Comparison of ENCODE assay signal across 28 cellular contexts in the genomic region with DNA sequence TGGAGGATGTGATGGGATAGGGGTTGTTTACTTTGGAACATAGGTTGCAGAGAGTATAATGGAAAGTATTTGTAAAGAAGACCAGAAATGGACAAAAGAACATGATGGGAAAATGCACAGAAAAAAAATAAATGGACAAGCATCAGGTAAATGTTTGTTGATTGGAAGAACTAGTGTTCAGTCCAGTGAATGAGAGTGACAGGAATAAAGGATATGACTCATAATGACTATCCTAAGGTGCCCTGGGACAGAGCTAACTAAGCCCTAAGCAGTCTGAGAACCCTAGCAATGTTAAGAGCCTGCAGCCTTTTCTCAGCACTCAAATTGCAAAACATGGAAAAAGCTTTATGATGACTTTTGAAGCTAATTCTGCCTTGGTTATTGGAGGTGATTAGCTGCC.
"Had no signal": no experiment of that assay in that cellular context is flagged by ENCODE, and none has a peak within 500 bp of the region (broad histone marks: within the 10 kb centered on the region; RNA-seq: fewer than 3 reads in every experiment).

No MANE protein-coding gene starts in this region.

- ATAC-seq: activated CD4-positive, CD25-positive, alpha-beta regulatory T cell treated with anti-CD3 and anti-CD28 coated beads, Interleukin-2, amount 50 U/mL, for 24 hours; activated T-helper 17 cell treated with anti-CD3 and anti-CD28 coated beads, Interleukin-2, amount 50 U/mL, for 72 hours; effector memory CD8-positive, alpha-beta T cell; left cardiac atrium; left ventricle myocardium superior; right lobe of liver; stimulated activated naive CD8-positive, alpha-beta T cell treated with anti-CD3 and anti-CD28 coated beads, Interleukin-15, Interleukin-2, amounts not matched to agents 100 U/mL and 50 U/mL, for 24 hours had no signal

- H3K36me3 ChIP-seq: brain microvascular endothelial cell, right lobe of liver, thoracic aorta, uterus, WERI-Rb-1 had no signal

- H3K27me3 ChIP-seq: brain microvascular endothelial cell, right lobe of liver, uterus had no signal

- H3K9me3 ChIP-seq: right lobe of liver, uterus had no signal

- DNase-seq: activated CD4-positive, alpha-beta memory T cell treated with anti-CD3 and anti-CD28 coated beads for 36 hours; activated CD4-positive, alpha-beta T cell treated with anti-CD3 and anti-CD28 coated beads, Interleukin-2, amount 10 ng/mL, durations not matched to agents 24 days and 14 days; activated CD8-positive, alpha-beta memory T cell treated with anti-CD3 and anti-CD28 coated beads, Interleukin-2, amount 50 U/mL, for 48 hours; activated gamma-delta T cell treated with Interleukin-2 at 50 U/mL for 16 hours; activated naive CD4-positive, alpha-beta T cell treated with anti-CD3 and anti-CD28 coated beads, Interleukin-2, amount 50 U/mL, for 16 hours; activated T-cell treated with anti-CD3 and anti-CD28 coated beads, Interleukin-2, amount 50 U/mL, for 24 hours; amniotic stem cell; brain microvascular endothelial cell; caudate nucleus; cortex of kidney; effector memory CD8-positive, alpha-beta T cell; foreskin fibroblast; left cardiac atrium; left ventricle myocardium superior; posterior cingulate gyrus; right lobe of liver; stimulated activated CD4-positive, alpha-beta T cell treated with anti-CD3 and anti-CD28 coated beads, Interleukin-12 subunit alpha, Interleukin-12 subunit beta, amount 100 ng/mL, for 4 hours; stimulated activated CD4-positive, alpha-beta T cell treated with anti-CD3 and anti-CD28 coated beads, Interleukin-4, amount 100 ng/mL, for 1 hour; stimulated activated naive CD8-positive, alpha-beta T cell treated with anti-CD3 and anti-CD28 coated beads, Interleukin-15, Interleukin-2, amounts not matched to agents 100 U/mL and 50 U/mL, for 24 hours; T-helper 9 cell; uterus; WERI-Rb-1 had no signal

- H3K4me1 ChIP-seq: right lobe of liver, uterus had no signal

- H3K27ac ChIP-seq: brain microvascular endothelial cell, right lobe of liver, skin epidermis, thoracic aorta, uterus, WERI-Rb-1 had no signal

- FAIRE-seq: astrocyte, TTC549 had no signal

- H3K4me3 ChIP-seq: right lobe of liver, skin epidermis, thoracic aorta, uterus had no signal
